ENCODE assay signal across 8 cellular contexts in the genomic region with DNA sequence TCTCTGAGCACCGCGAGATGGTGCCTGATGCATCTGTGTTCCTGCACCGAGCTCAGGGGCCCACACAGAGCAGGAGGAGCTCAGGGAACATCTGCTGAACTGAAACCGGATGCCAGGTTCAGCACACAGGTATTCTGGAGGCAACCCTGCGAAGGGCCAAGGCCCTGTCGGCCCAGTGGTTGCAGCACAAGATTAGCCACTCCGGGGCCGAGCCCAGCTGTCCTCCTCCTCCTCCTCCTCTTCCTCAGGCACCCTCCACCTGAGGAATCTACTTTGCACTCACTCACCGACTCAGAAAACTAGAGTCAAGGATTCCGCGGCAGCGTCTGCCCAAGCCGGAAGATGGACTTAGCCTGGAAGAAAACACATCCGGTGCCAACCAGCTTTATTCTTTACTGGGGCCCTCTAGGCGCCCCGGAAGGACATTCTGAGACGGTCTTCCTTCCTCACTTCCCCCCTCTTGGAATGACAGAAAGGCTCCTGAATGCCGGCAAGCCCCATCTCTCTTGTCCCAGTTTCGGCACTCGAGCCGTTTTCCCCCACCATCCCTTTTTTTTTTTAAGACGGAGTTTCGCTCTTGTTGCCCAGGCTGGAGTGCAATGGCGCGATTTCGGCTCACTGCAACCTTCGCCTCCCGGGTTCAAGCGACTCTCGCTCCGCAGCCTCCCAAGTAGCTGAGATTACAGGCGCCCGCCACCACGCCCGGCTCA. TPM values are rescaled to one million over a fixed set of nuclear protein-coding genes. Genes with fewer than 3 reads are reported as not detected.
DNase-seq lines count a peak whose midpoint lies in the region; ATAC-seq and TF ChIP-seq lines count a peak whose summit lies in the region.

A gene with protein sequence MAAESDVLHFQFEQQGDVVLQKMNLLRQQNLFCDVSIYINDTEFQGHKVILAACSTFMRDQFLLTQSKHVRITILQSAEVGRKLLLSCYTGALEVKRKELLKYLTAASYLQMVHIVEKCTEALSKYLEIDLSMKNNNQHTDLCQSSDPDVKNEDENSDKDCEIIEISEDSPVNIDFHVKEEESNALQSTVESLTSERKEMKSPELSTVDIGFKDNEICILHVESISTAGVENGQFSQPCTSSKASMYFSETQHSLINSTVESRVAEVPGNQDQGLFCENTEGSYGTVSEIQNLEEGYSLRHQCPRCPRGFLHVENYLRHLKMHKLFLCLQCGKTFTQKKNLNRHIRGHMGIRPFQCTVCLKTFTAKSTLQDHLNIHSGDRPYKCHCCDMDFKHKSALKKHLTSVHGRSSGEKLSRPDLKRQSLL (minus strand): TSS at position 360 of the 710 bp plus-strand sequence. CDS start 1,251 bp downstream, outside the sequence.

- peak within 1 kb of the TSS; percentile 86 for H3K4me3 Mint-ChIP-seq in stimulated activated memory B cell treated with anti-CD40 and anti-IgM and Interleukin-4, amounts not matched to agents 10 μg/mL and 1 μg/mL and 100 μg/mL, for 72 hours

- peak within 1 kb of the TSS; percentile 45; the same call in 1 of the 2 replicates for H2AFZ ChIP-seq in OCI-LY7 (ENCODE audit: low read length)

- no peaks in the 10 kb centered on the region for H4K20me1 ChIP-seq in OCI-LY7 (ENCODE audit: insufficient read depth, low read length)

- H3K4me3 ChIP-seq in OCI-LY7 (ENCODE audit: low read depth, low read length, poor library complexity, severe bottlenecking) (peak within 1 kb of the TSS; percentile 76), esophagus (ENCODE audit: low read depth in 1 of 2, low read length in 2 of 2) (peak within 1 kb of the TSS; percentile 85 to 88), muscle layer of colon (ENCODE audit: low read depth in 1 of 2, low read length in 2 of 2) (peak within 1 kb of the TSS; percentile 55 to 71)

- H3K27ac ChIP-seq in OCI-LY7 (ENCODE audit: low read depth, low read length, poor library complexity, severe bottlenecking), result peak within 1 kb of the TSS; percentile 88
- peak within 1 kb of the TSS; percentile 84 to 95 for H3K27ac ChIP-seq in esophagus (ENCODE audit: low read depth in 2 of 2, low read length in 1 of 2)
- peak within 1 kb of the TSS; percentile 79 for H3K27ac ChIP-seq in muscle layer of colon (ENCODE audit: low read depth, low read length)

- H3K9me2 ChIP-seq in OCI-LY7 (ENCODE audit: insufficient read depth, low read length), result no peaks in the 10 kb centered on the region

- peaks cover 39% of the 10 kb centered on the region for H3K36me3 Mint-ChIP-seq in stimulated activated memory B cell treated with anti-CD40 and anti-IgM and Interleukin-4, amounts not matched to agents 10 μg/mL and 1 μg/mL and 100 μg/mL, for 72 hours

- H3K4me1 ChIP-seq in OCI-LY7 (ENCODE audit: insufficient read depth, low read length, poor library complexity, severe bottlenecking), result peaks cover 24% of the 10 kb centered on the region
- peaks cover 0 to 2% of the 10 kb centered on the region in 2 donors for H3K4me1 ChIP-seq in esophagus (ENCODE audit: control insufficient read depth in 2 of 2, insufficient read depth in 2 of 2, low read length in 1 of 2)
- peaks cover 15% of the 10 kb centered on the region for H3K4me1 ChIP-seq in muscle layer of colon (ENCODE audit: insufficient read depth, low read length)

- H3K9me3 Mint-ChIP-seq in stimulated activated memory B cell treated with anti-CD40 and anti-IgM and Interleukin-4, amounts not matched to agents 10 μg/mL and 1 μg/mL and 100 μg/mL, for 72 hours, result no peaks in the 10 kb centered on the region

- intact Hi-C loops in OCI-LY7 (cut with micrococcal nuclease; ENCODE audit: unreplicated experiment), result loop anchor here (1.0 kb wide), 1 partner anchor 18 kb away; a partner anchor contains a TSS

- CTCF ChIA-PET in OCI-LY7 (lab: Charles Lee; ENCODE audit: unreplicated experiment), result no interaction called here

- ATAC-seq in GM21526 (IDR thresholded peaks at IDR 0.05; ENCODE audit: low FRiP score, unreplicated experiment), result peak; percentile 95
- ATAC-seq in stimulated activated memory B cell treated with anti-CD40 and anti-IgM and Interleukin-4, amounts not matched to agents 10 μg/mL and 1 μg/mL and 100 μg/mL, for 72 hours, result peak; percentile 100

- no peaks in the 10 kb centered on the region for H3K27me3 Mint-ChIP-seq in stimulated activated memory B cell treated with anti-CD40 and anti-IgM and Interleukin-4, amounts not matched to agents 10 μg/mL and 1 μg/mL and 100 μg/mL, for 72 hours

- H3K36me3 ChIP-seq in OCI-LY7 (ENCODE audit: insufficient read depth, low read length) (peaks cover 39% of the 10 kb centered on the region), esophagus (ENCODE audit: control insufficient read depth in 2 of 2, insufficient read depth in 2 of 2, low read length in 1 of 2) (peaks cover 2 to 3% of the 10 kb centered on the region in 2 donors), muscle layer of colon (ENCODE audit: insufficient read depth, low read length) (peaks cover 19% of the 10 kb centered on the region)

- no peaks in the 10 kb centered on the region for H3K9me3 ChIP-seq in OCI-LY7 (ENCODE audit: low read length)
- no peaks in the 10 kb centered on the region for H3K9me3 ChIP-seq in esophagus (ENCODE audit: control insufficient read depth in 2 of 2, insufficient read depth in 1 of 2, low read depth in 1 of 2, low read length in 1 of 2)
- no peaks in the 10 kb centered on the region for H3K9me3 ChIP-seq in muscle layer of colon (ENCODE audit: low read length)

- H3K27ac Mint-ChIP-seq in stimulated activated memory B cell treated with anti-CD40 and anti-IgM and Interleukin-4, amounts not matched to agents 10 μg/mL and 1 μg/mL and 100 μg/mL, for 72 hours, result peak within 1 kb of the TSS; percentile 96

- DNase-seq in DMS114 treated with DMSO at 0.1 percent for 48 hours (lab: John Stamatoyannopoulos, UW; ENCODE audit: unreplicated experiment) (peak; percentile 82), HuH-7 (ENCODE audit: low spot score) (peak; percentile 69), OCI-LY7 (ENCODE audit: low spot score) (peak; percentile 95), activated T-cell treated with anti-CD3 and anti-CD28 coated beads for 4 hours (peak; percentile 53)

- POLR2A ChIA-PET in OCI-LY7 (lab: Charles Lee), result interaction anchor here (0.5 to 4.1 kb wide), 20 partner anchors 8 to 795 kb away, joined by 3 to 29 read pairs (median 4); a partner anchor contains a TSS

- peaks cover 19% of the 10 kb centered on the region for H3K4me1 Mint-ChIP-seq in stimulated activated memory B cell treated with anti-CD40 and anti-IgM and Interleukin-4, amounts not matched to agents 10 μg/mL and 1 μg/mL and 100 μg/mL, for 72 hours

- H3K4me2 ChIP-seq in OCI-LY7 (ENCODE audit: low read length), result peak within 1 kb of the TSS; percentile 83

- BruUV-seq in OCI-LY7 (replicated peaks; lab: Mats Ljungman, UMichigan), result no TSS peak

- H3K9ac ChIP-seq in muscle layer of colon (ENCODE audit: low read length), result peak within 1 kb of the TSS; percentile 25

- no peaks in the 10 kb centered on the region for H3K27me3 ChIP-seq in esophagus (ENCODE audit: control insufficient read depth in 1 of 2, insufficient read depth in 2 of 2, low read length in 2 of 2)
- no peaks in the 10 kb centered on the region for H3K27me3 ChIP-seq in muscle layer of colon (ENCODE audit: control insufficient read depth in 1 of 2, insufficient read depth in 2 of 2, low read length in 2 of 2)

- H3K79me2 ChIP-seq in OCI-LY7 (ENCODE audit: insufficient read depth, low read depth, low read length), result peaks cover 44% of the 10 kb centered on the region

- 0 to 1% methylated on average over 35 of the region's 35 CpGs for WGBS in esophagus, 2 donors

- no peak; the same call in 1 of the 2 replicates for TF ChIP-seq CTCF in OCI-LY7 (conservative IDR thresholded peaks at IDR 0.05; ENCODE audit: low read length)

RNA-seq across cellular contexts. Expression of the gene that starts here (rescaled TPM):
- 7.1 and 8.1 TPM in 2 replicates for total RNA-seq in OCI-LY7 (2014; rRNA removed; shearing (Covaris generic))
- 8.4 and 9.4 TPM in 2 replicates for total RNA-seq in OCI-LY7 (2022)
- polyA plus RNA-seq in esophagus, result 1 to 10 TPM; 1.7 to 3.1 TPM

Comparison
In these comparisons a context has a peak if more than half of its experiments do, and no peak if none do; other contexts are left out.
1. Peak in every context shown above with its lines: DNase-seq, ATAC-seq, H3K4me3 ChIP-seq and H3K27ac ChIP-seq.